Comparison of ENCODE assay signal across 8 cellular contexts in the genomic region with DNA sequence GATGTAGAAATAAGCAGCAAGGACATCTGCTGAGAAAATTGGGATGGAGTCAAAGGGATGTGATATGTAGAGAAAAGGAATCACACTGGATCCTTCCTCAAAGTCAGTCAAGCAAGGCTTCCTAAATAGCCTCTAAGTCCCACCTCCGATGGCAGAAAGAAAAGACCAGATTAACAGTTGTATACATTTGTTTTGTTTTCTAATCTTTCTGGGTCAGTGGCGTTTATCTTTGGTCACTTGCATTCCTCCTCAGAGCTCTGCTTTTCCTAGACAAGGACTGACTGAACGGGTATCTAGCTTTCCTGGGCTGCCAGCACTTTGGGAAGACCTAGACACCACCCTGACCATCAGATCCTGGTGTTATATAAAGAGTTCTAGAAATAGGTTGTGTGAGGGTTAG.
"Had no signal": no experiment of that assay in that cellular context is flagged by ENCODE, and none has a peak within 500 bp of the region (broad histone marks: within the 10 kb centered on the region; RNA-seq: fewer than 3 reads in every experiment).

No MANE protein-coding gene starts in this region.

- DNase-seq: GOT3, H9 had no signal

- H2AFZ ChIP-seq: GM23248 had no signal

- ATAC-seq: HCT116 had no signal

- FAIRE-seq: H1, H54 had no signal

- H3K4me3 ChIP-seq: GM23248, HAP-1 had no signal

- H3K9ac ChIP-seq: GM23248 had no signal

- H3K4me3 Mint-ChIP-seq: H9, HFFc6 had no signal

- H3K27ac ChIP-seq: GM23248 had no signal

- H3K27ac Mint-ChIP-seq: HFFc6 had no signal
